In genomic region chr10:124204726-124205125, GRCh38 we compare ENCODE assay signal across 21 cellular contexts.
"Had no signal": no experiment of that assay in that cellular context is flagged by ENCODE, and none has a peak within 500 bp of the region (broad histone marks: within the 10 kb centered on the region; RNA-seq: fewer than 3 reads in every experiment).

No MANE protein-coding gene starts in this region.

- H3K27me3 ChIP-seq: esophagus muscularis mucosa, gastrocnemius medialis, heart right ventricle, ovary, right lobe of liver, testis, tibial nerve, upper lobe of right lung, vagina had no signal

- H3K9me3 ChIP-seq: esophagus muscularis mucosa, gastrocnemius medialis, mucosa of descending colon, neutrophil, ovary, right lobe of liver, testis, upper lobe of right lung, vagina had no signal

- DNase-seq: cortex of kidney; effector memory CD4-positive, alpha-beta T cell; gastrocnemius medialis; heart right ventricle; hypothalamus; mammary epithelial cell; mucosa of descending colon; naive thymus-derived CD8-positive, alpha-beta T cell; ovary; stimulated activated CD4-positive, alpha-beta T cell treated with anti-CD3 and anti-CD28 coated beads, Interleukin-4, amount 100 ng/mL, for 24 hours; stimulated activated naive B cell treated with anti-CD40 and anti-IgM and Interleukin-4, amounts not matched to agents 10 μg/mL and 1 μg/mL and 100 μg/mL, for 72 hours; stimulated activated naive CD8-positive, alpha-beta T cell treated with anti-CD3 and anti-CD28 coated beads, Interleukin-15, amount 100 ng/mL, for 72 hours; testis; upper lobe of right lung had no signal

- H3K27ac ChIP-seq: epithelial cell of prostate, esophagus muscularis mucosa, gastrocnemius medialis, heart right ventricle, neutrophil, ovary, right lobe of liver, testis, tibial nerve, upper lobe of right lung, vagina had no signal

- ATAC-seq: gastrocnemius medialis; heart right ventricle; left lobe of liver; mucosa of descending colon; naive thymus-derived CD8-positive, alpha-beta T cell; right lobe of liver; stimulated activated naive B cell treated with anti-CD40 and anti-IgM and Interleukin-4, amounts not matched to agents 10 μg/mL and 1 μg/mL and 100 μg/mL, for 72 hours; stimulated activated naive CD8-positive, alpha-beta T cell treated with anti-CD3 and anti-CD28 coated beads, Interleukin-15, amount 100 ng/mL, for 72 hours; upper lobe of right lung had no signal

- H3K36me3 ChIP-seq: esophagus muscularis mucosa, gastrocnemius medialis, heart right ventricle, neutrophil, ovary, right lobe of liver, tibial nerve, upper lobe of right lung, vagina had no signal

- H3K4me1 ChIP-seq: esophagus muscularis mucosa, gastrocnemius medialis, right lobe of liver, testis, tibial nerve, upper lobe of right lung, vagina had no signal

- H3K4me3 ChIP-seq: esophagus muscularis mucosa, gastrocnemius medialis, heart right ventricle, mucosa of descending colon, ovary, right lobe of liver, testis, tibial nerve, upper lobe of right lung, vagina had no signal
